ENCODE assay signal across 9 cellular contexts in the genomic region with DNA sequence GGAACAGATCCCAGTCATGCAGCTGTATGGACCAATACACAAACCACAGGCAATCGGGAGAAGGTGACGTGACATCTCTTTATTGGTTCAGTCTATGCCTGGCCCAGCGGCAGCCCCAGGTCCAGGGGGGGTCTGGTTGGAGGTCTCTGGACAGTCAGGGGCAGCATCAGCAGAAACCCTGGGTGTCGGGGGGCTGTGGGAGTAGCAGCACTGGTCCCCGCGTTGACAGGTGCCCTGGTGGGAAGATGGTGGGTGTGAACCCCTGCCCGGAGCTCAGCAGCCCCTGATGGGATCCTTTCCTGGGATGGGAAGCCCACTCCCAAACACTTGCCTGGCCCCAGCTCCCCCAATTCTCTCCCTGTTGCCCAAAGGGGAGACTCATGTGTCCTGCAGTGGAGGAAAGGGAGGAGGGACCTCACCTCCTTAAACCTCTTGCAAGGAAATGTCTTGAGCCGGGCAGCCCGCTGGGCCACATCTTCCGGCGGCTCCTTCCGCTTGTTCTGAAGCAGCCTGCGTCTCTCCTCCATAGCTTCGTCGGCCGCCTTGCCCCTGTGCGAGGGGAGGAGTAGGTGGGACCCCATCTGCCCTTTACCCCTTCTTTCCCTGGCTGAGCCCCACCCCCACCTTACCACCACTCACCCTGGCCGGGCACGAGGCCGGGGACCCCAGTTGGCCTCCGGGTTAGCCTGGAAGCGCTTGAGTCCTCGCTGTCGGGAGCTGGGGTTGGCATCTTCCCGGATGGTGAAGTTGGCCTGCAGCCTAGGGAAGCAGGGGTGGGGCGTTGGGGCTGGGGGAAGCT. TPM values are rescaled to one million over a fixed set of nuclear protein-coding genes. Genes with fewer than 3 reads are reported as not detected.
DNase-seq lines count a peak whose midpoint lies in the region; ATAC-seq and TF ChIP-seq lines count a peak whose summit lies in the region.
"Had no signal": no experiment of that assay in that cellular context is flagged by ENCODE, and none has a peak within 500 bp of the region (broad histone marks: within the 10 kb centered on the region; RNA-seq: fewer than 3 reads in every experiment).

No MANE protein-coding gene starts in this region.

- H3K79me2 ChIP-seq in mesendoderm (ENCODE audit: control insufficient read depth, insufficient read depth, low read length), result no peaks in the 10 kb centered on the region

- no peaks in the 10 kb centered on the region for H3K79me1 ChIP-seq in neuronal stem cell (ENCODE audit: low read depth, low read length)
- no peaks in the 10 kb centered on the region for H3K79me1 ChIP-seq in mesendoderm (ENCODE audit: low read length)

- POLR2A ChIA-PET in activated naive CD8-positive, alpha-beta T cell treated with anti-CD3 and anti-CD28 coated beads, Interleukin-2, amount 10 ng/mL, durations not matched to agents 7 days and 5 days (lab: Charles Lee), result interaction anchor here (0.5 to 2.8 kb wide), 10 partner anchors 12 to 151 kb away, joined by 3 to 22 read pairs (median 7); a partner anchor contains a TSS

- H3K27me3 ChIP-seq in GM06990 (replicated peaks; ENCODE audit: control insufficient read depth, insufficient read depth, low read length) (no peaks in the 10 kb centered on the region), neuronal stem cell (ENCODE audit: control insufficient read depth in 3 of 3, insufficient read depth in 3 of 3, low read depth in 1 of 3, low read length in 3 of 3) (peaks cover 3 to 23% (median 21%) of the 10 kb centered on the region in 3 experiments), mesendoderm (ENCODE audit: insufficient read depth, low read length, poor library complexity) (no peaks in the 10 kb centered on the region)

- no peak overlapping the region for H3K14ac ChIP-seq in neuronal stem cell (ENCODE audit: low read length)

- peaks cover 0 to 4% of the 10 kb centered on the region in 2 donors for H3K9me3 ChIP-seq in neuronal stem cell (replicated peaks in 1 of 2; ENCODE audit: control insufficient read depth in 2 of 2, insufficient read depth in 1 of 2, low read depth in 1 of 2, low read length in 2 of 2)

- H2BK5ac ChIP-seq in neuronal stem cell (ENCODE audit: low read length) (no peak overlapping the region), mesendoderm (ENCODE audit: low read length) (no peak overlapping the region)

- TF ChIP-seq CTCF in GM06990 (IDR thresholded peaks at IDR 0.05; ENCODE audit: insufficient read depth, low read length, poor library complexity, severe bottlenecking) (no peak), foreskin fibroblast (IDR thresholded peaks at IDR 0.05; ENCODE audit: low read depth, low read length) (no peak)

- H3K9ac ChIP-seq in neuronal stem cell (ENCODE audit: low read depth, low read length, poor library complexity) (no peak overlapping the region), mesendoderm (ENCODE audit: low read length) (no peak overlapping the region)

- H2AFZ ChIP-seq in neuronal stem cell (ENCODE audit: low read length), result no peak overlapping the region

- H3K56ac ChIP-seq in mesendoderm (ENCODE audit: low read length), result no peak overlapping the region

- no peak overlapping the region for H3K4ac ChIP-seq in neuronal stem cell (ENCODE audit: low read length)
- H3K4ac ChIP-seq in mesendoderm (ENCODE audit: low read depth, low read length), result no peak overlapping the region

- H2AK5ac ChIP-seq in neuronal stem cell (ENCODE audit: low read depth, low read length) (no peak overlapping the region), mesendoderm (ENCODE audit: low read length) (no peak overlapping the region)

- no peak overlapping the region for H4K5ac ChIP-seq in mesendoderm (ENCODE audit: low read length)

- H3K4me3 ChIP-seq in GM06990 (replicated peaks; ENCODE audit: low read depth, low read length) (peak overlapping the region; percentile 63), neuronal stem cell (ENCODE audit: low read length in 2 of 2) (no peak overlapping the region), mesendoderm (ENCODE audit: low read length) (no peak overlapping the region), foreskin fibroblast (ENCODE audit: low read depth in 1 of 2, low read length in 2 of 2) (no peak overlapping the region)
- H3K4me3 ChIP-seq in Jurkat, Clone E6-1 (ENCODE audit: low read length), result peak overlapping the region; percentile 41; the same call in 1 of the 2 replicates

- H3K18ac ChIP-seq in neuronal stem cell (ENCODE audit: low read length) (no peak overlapping the region), mesendoderm (ENCODE audit: low read length) (no peak overlapping the region)

- DNase-seq in GM06990 (ENCODE audit: extremely low read depth, insufficient read length) (peak; percentile 66), neuronal stem cell (ENCODE audit: low spot score) (no peak), mesendoderm (no peak), NCI-H446 (lab: John Stamatoyannopoulos, UW) (no peak), foreskin fibroblast (no peak)
- DNase-seq in Jurkat, Clone E6-1 (ENCODE audit: low read depth, low spot score), result no peak
- peak; percentile 69 for DNase-seq in activated naive CD8-positive, alpha-beta T cell treated with anti-CD3 and anti-CD28 coated beads, Interleukin-2, amount 10 ng/mL, durations not matched to agents 7 days and 5 days

- H3K27me3 Mint-ChIP-seq in activated naive CD8-positive, alpha-beta T cell treated with anti-CD3 and anti-CD28 coated beads, Interleukin-2, amount 10 ng/mL, durations not matched to agents 7 days and 5 days, result no peaks in the 10 kb centered on the region

- H3K4me3 Mint-ChIP-seq in activated naive CD8-positive, alpha-beta T cell treated with anti-CD3 and anti-CD28 coated beads, Interleukin-2, amount 10 ng/mL, durations not matched to agents 7 days and 5 days, result peak overlapping the region; percentile 93
- H3K4me3 Mint-ChIP-seq: WTC11 had no signal

- no peak overlapping the region for H4K91ac ChIP-seq in neuronal stem cell (ENCODE audit: low read depth, low read length, poor library complexity)

- H3K36me3 Mint-ChIP-seq in activated naive CD8-positive, alpha-beta T cell treated with anti-CD3 and anti-CD28 coated beads, Interleukin-2, amount 10 ng/mL, durations not matched to agents 7 days and 5 days, result peaks cover 6% of the 10 kb centered on the region

- H3K36me3 ChIP-seq in GM06990 (ENCODE audit: control insufficient read depth, insufficient read depth, low read length), result peaks cover 4% of the 10 kb centered on the region
- H3K36me3 ChIP-seq in neuronal stem cell (replicated peaks in 1 of 2; ENCODE audit: control insufficient read depth in 2 of 2, insufficient read depth in 2 of 2, low read length in 2 of 2), result peaks cover 10 to 30% of the 10 kb centered on the region in 2 donors
- H3K36me3 ChIP-seq in mesendoderm (ENCODE audit: control insufficient read depth, insufficient read depth, low read length), result peaks cover 2% of the 10 kb centered on the region

- ATAC-seq in activated naive CD8-positive, alpha-beta T cell treated with anti-CD3 and anti-CD28 coated beads, Interleukin-2, amount 10 ng/mL, durations not matched to agents 7 days and 5 days (ENCODE audit: low read depth), result peak; percentile 53
- no peak for ATAC-seq in HG02588 (IDR thresholded peaks at IDR 0.05; ENCODE audit: unreplicated experiment)

- peaks cover 16% of the 10 kb centered on the region for H3K4me1 Mint-ChIP-seq in activated naive CD8-positive, alpha-beta T cell treated with anti-CD3 and anti-CD28 coated beads, Interleukin-2, amount 10 ng/mL, durations not matched to agents 7 days and 5 days

- peaks cover 4 to 9% of the 10 kb centered on the region in 2 donors for H3K4me1 ChIP-seq in neuronal stem cell (ENCODE audit: control insufficient read depth in 2 of 2, insufficient read depth in 1 of 2, low read depth in 1 of 2, low read length in 2 of 2)
- peaks cover 4% of the 10 kb centered on the region for H3K4me1 ChIP-seq in mesendoderm (ENCODE audit: control insufficient read depth, low read depth, low read length)

- H3K23ac ChIP-seq in neuronal stem cell (ENCODE audit: low read depth, low read length, poor library complexity) (peak overlapping the region; percentile 81), mesendoderm (ENCODE audit: low read length) (no peak overlapping the region)

- peaks cover 1% of the 10 kb centered on the region for H3K9me3 Mint-ChIP-seq in activated naive CD8-positive, alpha-beta T cell treated with anti-CD3 and anti-CD28 coated beads, Interleukin-2, amount 10 ng/mL, durations not matched to agents 7 days and 5 days
- H3K9me3 Mint-ChIP-seq: WTC11 had no signal

- peak overlapping the region; percentile 92 for H3K27ac Mint-ChIP-seq in activated naive CD8-positive, alpha-beta T cell treated with anti-CD3 and anti-CD28 coated beads, Interleukin-2, amount 10 ng/mL, durations not matched to agents 7 days and 5 days
- H3K27ac Mint-ChIP-seq: WTC11 had no signal

- H2BK120ac ChIP-seq in neuronal stem cell (ENCODE audit: low read depth, low read length), result no peak overlapping the region
- no peak overlapping the region for H2BK120ac ChIP-seq in mesendoderm (ENCODE audit: low read depth, low read length)

- no peak overlapping the region for H2BK15ac ChIP-seq in neuronal stem cell (ENCODE audit: low read length)
- H2BK15ac ChIP-seq in mesendoderm (replicated peaks; ENCODE audit: low read depth), result no peak overlapping the region

- WGBS in neuronal stem cell (ENCODE audit: extremely low coverage in 2 of 2, insufficient read length in 2 of 2, insufficient replicate concordance in 1 of 2), 2 donors, result no CpG with 5 or more reads among the region's 26 CpGs
- no CpG with 5 or more reads among the region's 26 CpGs for WGBS in mesendoderm (ENCODE audit: extremely low coverage, insufficient coverage, low lambda C conversion rate)

- no peak overlapping the region for H4K8ac ChIP-seq in neuronal stem cell (ENCODE audit: low read depth, low read length)
- H4K8ac ChIP-seq in mesendoderm (ENCODE audit: low read depth, low read length), result no peak overlapping the region

- no peak overlapping the region for H3K4me2 ChIP-seq in neuronal stem cell (ENCODE audit: insufficient read depth, low read length, poor library complexity, severe bottlenecking)
- H3K4me2 ChIP-seq in mesendoderm (ENCODE audit: low read length), result no peak overlapping the region

- H3K27ac ChIP-seq in neuronal stem cell (replicated peaks; ENCODE audit: low read length), result no peak overlapping the region
- H3K27ac ChIP-seq in mesendoderm (ENCODE audit: low read depth, low read length), result no peak overlapping the region

- no peak overlapping the region for H2BK12ac ChIP-seq in neuronal stem cell (ENCODE audit: low read length)

RNA-seq across cellular contexts. Expression of a gene that starts 2.4 kb away (rescaled TPM):
- polyA plus RNA-seq in Jurkat, Clone E6-1 (2012; ENCODE audit: insufficient read depth, insufficient read length), result 0.59 TPM
- total RNA-seq in activated naive CD8-positive, alpha-beta T cell treated with anti-CD3 and anti-CD28 coated beads, Interleukin-2, amount 10 ng/mL, durations not matched to agents 7 days and 5 days, result 1 to 10 TPM; 3.7 TPM
- polyA plus RNA-seq in neuronal stem cell (2013, experiment 1 of 2), result 1.1 TPM
- 1.1 TPM for polyA plus RNA-seq in neuronal stem cell (2013, experiment 2 of 2)
- polyA plus RNA-seq in mesendoderm (2013, experiment 1 of 2), result 0.48 TPM
- polyA plus RNA-seq in mesendoderm (2013, experiment 2 of 2), result 0.62 TPM

RNA-seq across cellular contexts. Expression of a gene that starts 11.5 kb away (rescaled TPM):
- 52.9 TPM for polyA plus RNA-seq in Jurkat, Clone E6-1 (2012; ENCODE audit: insufficient read depth, insufficient read length)
- total RNA-seq in activated naive CD8-positive, alpha-beta T cell treated with anti-CD3 and anti-CD28 coated beads, Interleukin-2, amount 10 ng/mL, durations not matched to agents 7 days and 5 days, result 10 to 100 TPM; 54.3 to 55.8 TPM
- polyA plus RNA-seq in neuronal stem cell (2013, experiment 1 of 2), result 22.9 TPM
- polyA plus RNA-seq in neuronal stem cell (2013, experiment 2 of 2), result 24.4 TPM
- polyA plus RNA-seq in mesendoderm (2013, experiment 1 of 2), result 67.9 TPM
- 70.6 TPM for polyA plus RNA-seq in mesendoderm (2013, experiment 2 of 2)

RNA-seq across cellular contexts. Expression of a gene that starts 13.0 kb away (rescaled TPM):
- polyA plus RNA-seq in Jurkat, Clone E6-1 (2012; ENCODE audit: insufficient read depth, insufficient read length), result 24.0 TPM
- total RNA-seq in activated naive CD8-positive, alpha-beta T cell treated with anti-CD3 and anti-CD28 coated beads, Interleukin-2, amount 10 ng/mL, durations not matched to agents 7 days and 5 days, result 10 to 100 TPM; 56.3 to 57.2 TPM
- 123 TPM for polyA plus RNA-seq in neuronal stem cell (2013, experiment 1 of 2)
- polyA plus RNA-seq in neuronal stem cell (2013, experiment 2 of 2), result 121 TPM
- 210 TPM for polyA plus RNA-seq in mesendoderm (2013, experiment 1 of 2)
- 205 TPM for polyA plus RNA-seq in mesendoderm (2013, experiment 2 of 2)

RNA-seq across cellular contexts. Expression of a gene that starts 45.1 kb away (rescaled TPM):
- 137 TPM for polyA plus RNA-seq in Jurkat, Clone E6-1 (2012; ENCODE audit: insufficient read depth, insufficient read length)
- total RNA-seq in activated naive CD8-positive, alpha-beta T cell treated with anti-CD3 and anti-CD28 coated beads, Interleukin-2, amount 10 ng/mL, durations not matched to agents 7 days and 5 days, result 10 to 100 TPM; 67.1 to 69.9 TPM
- polyA plus RNA-seq in neuronal stem cell (2013, experiment 1 of 2), result 35.3 TPM
- polyA plus RNA-seq in neuronal stem cell (2013, experiment 2 of 2), result 33.1 TPM
- 30.2 TPM for polyA plus RNA-seq in mesendoderm (2013, experiment 1 of 2)
- polyA plus RNA-seq in mesendoderm (2013, experiment 2 of 2), result 29.9 TPM

RNA-seq across cellular contexts. Expression of a gene that starts 45.2 kb away (rescaled TPM):
- polyA plus RNA-seq in Jurkat, Clone E6-1 (2012; ENCODE audit: insufficient read depth, insufficient read length), result 52.0 TPM
- 100 to 1,000 TPM; 167 to 178 TPM for total RNA-seq in activated naive CD8-positive, alpha-beta T cell treated with anti-CD3 and anti-CD28 coated beads, Interleukin-2, amount 10 ng/mL, durations not matched to agents 7 days and 5 days
- 64.6 TPM for polyA plus RNA-seq in neuronal stem cell (2013, experiment 1 of 2)
- 64.5 TPM for polyA plus RNA-seq in neuronal stem cell (2013, experiment 2 of 2)
- polyA plus RNA-seq in mesendoderm (2013, experiment 1 of 2), result 75.2 TPM
- polyA plus RNA-seq in mesendoderm (2013, experiment 2 of 2), result 77.2 TPM

Comparison
In these comparisons a context has a peak if more than half of its experiments do, and no peak if none do; other contexts are left out.
1. DNase-seq: peak in GM06990 (single experiment) and activated naive CD8-positive, alpha-beta T cell treated with anti-CD3 and anti-CD28 coated beads, Interleukin-2, amount 10 ng/mL, durations not matched to agents 7 days and 5 days (single experiment); none in Jurkat, Clone E6-1 (single experiment), neuronal stem cell (single experiment), mesendoderm (single experiment), NCI-H446 (0 of 2) and foreskin fibroblast (0 of 2).
2. H3K4me3 ChIP-seq: peak in GM06990 (single experiment) and Jurkat, Clone E6-1 (single experiment); none in neuronal stem cell (0 of 2), mesendoderm (single experiment) and foreskin fibroblast (0 of 2).